In genomic region chr10:126895214-126895781, GRCh38 we compare ENCODE assay signal across 15 cellular contexts. TPM values are rescaled to one million over a fixed set of nuclear protein-coding genes. Genes with fewer than 3 reads are reported as not detected.
DNase-seq lines count a peak whose midpoint lies in the region; ATAC-seq, FAIRE-seq and TF ChIP-seq lines count a peak whose summit lies in the region.
"Had no signal": no experiment of that assay in that cellular context is flagged by ENCODE, and none has a peak within 500 bp of the region (broad histone marks: within the 10 kb centered on the region; RNA-seq: fewer than 3 reads in every experiment).

No MANE protein-coding gene starts in this region.

- H3K4me3 ChIP-seq in IMR-90 (ENCODE audit: insufficient read depth, low read depth, low read length): no peak overlapping the region
- no peak overlapping the region for H3K4me3 ChIP-seq in H1 (ENCODE audit: extremely low read depth in 1 of 4, insufficient read depth in 2 of 4, low read depth in 3 of 4, low read length in 4 of 4)
- no peak overlapping the region for H3K4me3 ChIP-seq in pancreas

- ATAC-seq in IMR-90 (ENCODE audit: low read depth): no peak
- peak; percentile 70 to 94 (median 80) for ATAC-seq in pancreas
- ATAC-seq in GM18520 (IDR thresholded peaks at IDR 0.05; ENCODE audit: unreplicated experiment): no peak
- no peak for ATAC-seq in activated CD4-positive, CD25-positive, alpha-beta regulatory T cell treated with anti-CD3 and anti-CD28 coated beads, Interleukin-2, amount 50 U/mL, for 24 hours

- peak; percentile 9 for DNase-seq in DMS153 treated with DMSO at 0.1 percent for 48 hours (lab: John Stamatoyannopoulos, UW; ENCODE audit: unreplicated experiment)
- no peak for DNase-seq in IMR-90
- DNase-seq in H1 (ENCODE audit: low read depth in 1 of 2, low spot score in 2 of 2): no peak
- DNase-seq in pancreas: peak in 5 of 6 donors; percentile 63 to 83 (median 72)
- DNase-seq in NCI-H748 (lab: John Stamatoyannopoulos, UW; ENCODE audit: unreplicated experiment): no peak
- no peak for DNase-seq in NCI-H748 treated with DMSO at 0.1 percent for 48 hours (lab: John Stamatoyannopoulos, UW)
- DNase-seq: COR-L47, DMS79, NCI-H1048, NCI-H226, NCI-H526 treated with DMSO at 0.1 percent for 48 hours had no signal

- H2AFZ ChIP-seq in IMR-90 (replicated peaks; ENCODE audit: low read length, poor library complexity) (peak overlapping the region; percentile 32), H1 (ENCODE audit: low read length) (no peak overlapping the region)

- H3K4me1 ChIP-seq in IMR-90 (ENCODE audit: control insufficient read depth, insufficient read depth, low read length) (no peaks in the 10 kb centered on the region), H1 (replicated peaks in 1 of 4; ENCODE audit: control insufficient read depth in 3 of 4, insufficient read depth in 4 of 4, low read length in 3 of 4) (no peaks in the 10 kb centered on the region; a peak in 1 of 7 replicates), pancreas (no peaks in the 10 kb centered on the region)

- H2BK12ac ChIP-seq in H1 (ENCODE audit: low read depth, low read length): peak overlapping the region; percentile 27; the same call in 1 of the 2 replicates

- H3K14ac ChIP-seq in IMR-90 (replicated peaks; ENCODE audit: low read depth, low read length) (no peak overlapping the region), H1 (ENCODE audit: insufficient read length) (no peak overlapping the region)

- H3K27ac ChIP-seq in IMR-90 (ENCODE audit: insufficient read depth, low read length) (no peak overlapping the region), H1 (ENCODE audit: low read depth, low read length) (no peak overlapping the region), pancreas (peak overlapping the region in 1 of 4 donors; percentile 44)
- H3K27ac ChIP-seq: C4-2B, KMS-11 had no signal

- no peak overlapping the region for H3K9ac ChIP-seq in IMR-90 (ENCODE audit: low read depth, low read length)
- no peak overlapping the region for H3K9ac ChIP-seq in H1 (replicated peaks in 1 of 4; ENCODE audit: extremely low read depth in 1 of 4, low read depth in 3 of 4, low read length in 3 of 4)
- H3K9ac ChIP-seq: KMS-11 had no signal

- H2AK5ac ChIP-seq in IMR-90 (ENCODE audit: low read depth, low read length) (no peak overlapping the region), H1 (ENCODE audit: low read depth, low read length) (no peak overlapping the region)

- H2BK120ac ChIP-seq in IMR-90 (ENCODE audit: low read depth, low read length) (no peak overlapping the region), H1 (replicated peaks; ENCODE audit: low read depth, low read length) (no peak overlapping the region)

- no peak overlapping the region for H2BK5ac ChIP-seq in IMR-90 (ENCODE audit: low read depth, low read length, poor library complexity, severe bottlenecking)
- H2BK5ac ChIP-seq in H1 (ENCODE audit: low read depth, low read length): no peak overlapping the region

- no peak for TF ChIP-seq CTCF in IMR-90 (conservative IDR thresholded peaks at IDR 0.05; ENCODE audit: low read depth, low read length)
- TF ChIP-seq CTCF in H1 (IDR thresholded peaks at IDR 0.05; ENCODE audit: control extremely low read depth in 1 of 3, insufficient read depth in 1 of 3, low read depth in 1 of 3, low read length in 3 of 3): no peak
- TF ChIP-seq CTCF in pancreas (IDR thresholded peaks at IDR 0.05): no peak

- peaks cover 6% of the 10 kb centered on the region; the same call in 1 of the 2 replicates for H3K23me2 ChIP-seq in H1 (ENCODE audit: low read depth, low read length)

- POLR2A ChIA-PET in IMR-90 (lab: Charles Lee; ENCODE audit: unreplicated experiment) (no interaction called here), H1 (lab: Charles Lee; ENCODE audit: partially characterized antibody) (interaction anchor here (0.6 to 1.6 kb wide), 3 partner anchors 10 to 968 kb away, joined by 3 read pairs; partner anchors contain the start of gene DOCK1)

- dilution Hi-C loops in IMR-90 (cut with HindIII; ENCODE audit: low sequenced_read_pairs, unreplicated experiment): no loop called here

- no peak overlapping the region for H3K23ac ChIP-seq in IMR-90 (ENCODE audit: low read depth, low read length)
- no peak overlapping the region for H3K23ac ChIP-seq in H1 (ENCODE audit: insufficient read length)

- peaks cover 6% of the 10 kb centered on the region; the same call in 1 of the 2 replicates for H3K9me1 ChIP-seq in IMR-90 (ENCODE audit: insufficient read depth, low read length)

- no TSS peak for BruUV-seq in IMR-90 (replicated peaks; lab: Mats Ljungman, UMichigan)

- no peak for TF ChIP-seq EP300 in H1 (IDR thresholded peaks at IDR 0.05; ENCODE audit: borderline replicate concordance in 1 of 2, low read depth in 2 of 2, low read length in 2 of 2)

- H4K20me1 ChIP-seq in IMR-90 (ENCODE audit: insufficient read depth, low read length) (no peaks in the 10 kb centered on the region), H1 (replicated peaks in 1 of 2; ENCODE audit: control insufficient read depth in 1 of 2, insufficient read depth in 2 of 2, low read length in 2 of 2) (peaks cover 0 to 4% of the 10 kb centered on the region in 2 experiments)

- H2BK15ac ChIP-seq in IMR-90 (ENCODE audit: low read depth, low read length): no peak overlapping the region
- H2BK15ac ChIP-seq in H1 (ENCODE audit: low read length): no peak overlapping the region

- H3K36me3 ChIP-seq in IMR-90 (ENCODE audit: control insufficient read depth, insufficient read depth, low read length): no peaks in the 10 kb centered on the region
- peaks cover 0 to 10% (median 4%) of the 10 kb centered on the region in 4 experiments; a peak in 4 of 8 replicates for H3K36me3 ChIP-seq in H1 (ENCODE audit: control insufficient read depth in 2 of 4, insufficient read depth in 4 of 4, low read length in 3 of 4)
- H3K36me3 ChIP-seq in pancreas: no peaks in the 10 kb centered on the region

- TF ChIP-seq RAD21 in IMR-90 (IDR thresholded peaks at IDR 0.05; ENCODE audit: low read length) (no peak), H1 (IDR thresholded peaks at IDR 0.05 in 1 of 2, conservative IDR thresholded peaks at IDR 0.05 in 1 of 2; ENCODE audit: low read depth in 2 of 2, low read length in 2 of 2) (no peak)

- FAIRE-seq in H1 (lab: Jason Lieb, UNC): no peak
- FAIRE-seq in pancreas (lab: Jason Lieb, UNC): no peak

- no peak overlapping the region for H2AK9ac ChIP-seq in IMR-90 (replicated peaks; ENCODE audit: low read depth, low read length, poor library complexity)

- H4K5ac ChIP-seq in IMR-90 (ENCODE audit: low read depth, low read length): no peak overlapping the region
- H4K5ac ChIP-seq in H1 (ENCODE audit: insufficient read length, low read depth, low read length): no peak overlapping the region

- H3K79me1 ChIP-seq in IMR-90 (ENCODE audit: low read depth in 1 of 2, low read length in 2 of 2) (no peaks in the 10 kb centered on the region), H1 (ENCODE audit: low read depth, low read length) (no peaks in the 10 kb centered on the region; the same call in 1 of the 2 replicates)

- H3K4ac ChIP-seq in IMR-90 (ENCODE audit: low read depth, low read length) (no peak overlapping the region), H1 (replicated peaks; ENCODE audit: insufficient read length, low read depth, low read length) (no peak overlapping the region)

- H3K4me2 ChIP-seq in IMR-90 (ENCODE audit: low read depth, low read length) (no peak overlapping the region), H1 (ENCODE audit: insufficient read depth in 1 of 2, low read depth in 2 of 2, low read length in 2 of 2) (no peak overlapping the region)
- H3K4me2 ChIP-seq: KMS-11 had no signal

- H2BK20ac ChIP-seq in IMR-90 (ENCODE audit: low read depth, low read length) (no peak overlapping the region), H1 (ENCODE audit: low read length) (no peak overlapping the region)

- CTCF ChIA-PET in IMR-90 (lab: Yijun Ruan, JAX): no interaction called here
- CTCF ChIA-PET in H1 (lab: Charles Lee; ENCODE audit: partially characterized antibody): interaction anchor here (2.2 kb wide), 1 partner anchor 19 kb away, joined by 4 read pairs; no protein-coding TSS in a partner anchor

- 74% methylated on average over 5 of the region's 9 CpGs; no CpG with 5 or more reads in 1 of the 2 experiments for WGBS in IMR-90 (ENCODE audit: extremely low coverage in 2 of 2, insufficient read length in 1 of 2), 2 experiments
- WGBS in H1 (ENCODE audit: extremely low coverage in 1 of 2, insufficient coverage in 1 of 2, insufficient read length in 1 of 2, insufficient replicate concordance in 2 of 2, low coverage in 1 of 2, low lambda C conversion rate in 2 of 2, missing lambda C conversion rate in 1 of 2), 2 experiments: 93% methylated on average over 9 of the region's 9 CpGs; no CpG with 5 or more reads in 1 of the 2 experiments
- WGBS in pancreas, 2 donors: 49% methylated on average over 9 of the region's 9 CpGs

- H4K8ac ChIP-seq in IMR-90 (ENCODE audit: low read depth in 2 of 2, low read length in 2 of 2): no peak overlapping the region
- 0 out of 2 replicates have a peak overlapping the region, but pooled peaks have one; percentile 36 for H4K8ac ChIP-seq in H1 (ENCODE audit: extremely low read depth, insufficient read depth, low read length)

- H3K9me3 ChIP-seq in IMR-90 (ENCODE audit: control insufficient read depth, insufficient read depth, low read length) (peaks cover 10% of the 10 kb centered on the region), H1 (ENCODE audit: insufficient read depth in 2 of 2, low read depth in 1 of 2, low read length in 1 of 2) (peaks cover 17 to 26% of the 10 kb centered on the region in 2 experiments; a peak in 3 of 4 replicates), pancreas (no peaks in the 10 kb centered on the region)

- H3K79me2 ChIP-seq in H1 (ENCODE audit: control insufficient read depth in 1 of 2, insufficient read depth in 2 of 2, low read length in 2 of 2): no peaks in the 10 kb centered on the region

- H3K18ac ChIP-seq in IMR-90 (ENCODE audit: low read depth, low read length) (no peak overlapping the region), H1 (ENCODE audit: extremely low read depth, low read length) (no peak overlapping the region)

- no peak overlapping the region for H4K91ac ChIP-seq in IMR-90 (ENCODE audit: insufficient read depth, low read depth, low read length)
- no peak overlapping the region for H4K91ac ChIP-seq in H1 (replicated peaks; ENCODE audit: insufficient read length, low read length)

- in situ Hi-C loops in IMR-90 (cut with MboI; ENCODE audit: low sequenced_read_pairs): no loop called here

- H3K27me3 ChIP-seq in IMR-90 (ENCODE audit: control insufficient read depth, insufficient read depth, low read length) (0 out of 2 replicates have a peak, but pooled peaks cover 7% of the 10 kb centered on the region), H1 (replicated peaks in 1 of 4; ENCODE audit: control insufficient read depth in 3 of 4, extremely low read depth in 1 of 4, insufficient read depth in 3 of 4, low read length in 3 of 4) (no peaks in the 10 kb centered on the region; a peak in 1 of 7 replicates), pancreas (no peaks in the 10 kb centered on the region)

- TF ChIP-seq POLR2A in IMR-90 (IDR thresholded peaks at IDR 0.05; ENCODE audit: low read depth, low read length): no peak
- TF ChIP-seq POLR2A in H1 (IDR thresholded peaks at IDR 0.05; ENCODE audit: control extremely low read depth in 1 of 2, low read depth in 2 of 2, low read length in 2 of 2): no peak

- intact Hi-C loops in IMR-90 (cut with micrococcal nuclease): no loop called here
- intact Hi-C loops in pancreas (cut with DNase I): no loop called here

- H3K56ac ChIP-seq in IMR-90 (ENCODE audit: extremely low read depth, insufficient read depth, low read length) (no peak overlapping the region), H1 (replicated peaks; ENCODE audit: insufficient read length, low read depth, low read length) (no peak overlapping the region)

RNA-seq across cellular contexts. Expression of gene DOCK1, which starts 9.9 kb away (rescaled TPM):
- total RNA-seq in IMR-90 (2012; rRNA removed) (71.0 and 79.2 TPM in 2 replicates), pancreas (10 to 100 TPM; 23.0 to 38.6 (median 24.5) TPM)
- polyA plus RNA-seq in IMR-90 (2012; rRNA removed) (22.2 and 28.2 TPM in 2 replicates), H1 (2011; rRNA removed) (11.6 and 13.2 TPM in 2 replicates), pancreas (10 to 100 TPM; 12.1 to 14.0 TPM)
- polyA plus RNA-seq in IMR-90 (2012; cell fraction: cytosol; rRNA removed): 13.5 and 13.6 TPM in 2 replicates
- polyA plus RNA-seq in IMR-90 (2012; cell fraction: nucleus; rRNA removed; ENCODE audit: low replicate concordance): 13.5 and 24.1 TPM in 2 replicates
- 53.0 and 54.4 TPM in 2 replicates for total RNA-seq in H1 (2021; fragmentation: NEBNext Ultra II Directional; extraction: Animal tissue kit (Norgen Biotek cat#: 25700))
- polyA plus RNA-seq in H1 (2011; cell fraction: cytosol; rRNA removed): 15.4 TPM
- polyA plus RNA-seq in H1 (2011; cell fraction: nucleus; rRNA removed): 19.9 TPM
- polyA plus RNA-seq in H1 (2012, experiment 1 of 2): 25.4 to 28.3 TPM (median 27.3 TPM) in 4 replicates
- polyA plus RNA-seq in H1 (2012, experiment 2 of 2): 1.4 TPM
- polyA plus RNA-seq in H1 (2013, experiment 1 of 2): 17.8 TPM
- polyA plus RNA-seq in H1 (2013, experiment 2 of 2): 17.9 TPM
- polyA minus RNA-seq in H1 (2011; rRNA and poly(A)+ RNA removed): 68.4 and 69.6 TPM in 2 replicates
- 32.3 TPM for polyA minus RNA-seq in H1 (2011; cell fraction: cytosol; rRNA and poly(A)+ RNA removed)
- 160 TPM for polyA minus RNA-seq in H1 (2011; cell fraction: nucleus; rRNA and poly(A)+ RNA removed)

Comparison
In these comparisons a context has a peak if more than half of its experiments do, and no peak if none do; other contexts are left out.
1. DNase-seq: peak in DMS153 treated with DMSO at 0.1 percent for 48 hours (single experiment) and pancreas (5 of 6); none in IMR-90 (single experiment), H1 (0 of 2), NCI-H748 (single experiment) and NCI-H748 treated with DMSO at 0.1 percent for 48 hours (single experiment).
2. ATAC-seq: peak in pancreas (4 of 4); none in IMR-90 (single experiment), GM18520 (single experiment) and activated CD4-positive, CD25-positive, alpha-beta regulatory T cell treated with anti-CD3 and anti-CD28 coated beads, Interleukin-2, amount 50 U/mL, for 24 hours (0 of 2).